Comparison of ENCODE assay signal across 14 cellular contexts in genomic region chr16:51994597-51994996, GRCh38.
DNase-seq lines count a peak whose midpoint lies in the region; ATAC-seq, FAIRE-seq and TF ChIP-seq lines count a peak whose summit lies in the region.
"Had no signal": no experiment of that assay in that cellular context is flagged by ENCODE, and none has a peak within 500 bp of the region (broad histone marks: within the 10 kb centered on the region; RNA-seq: fewer than 3 reads in every experiment).

No MANE protein-coding gene starts in this region.

- H3K4me3 ChIP-seq in HEK293 (ENCODE audit: low read depth, low read length) = no peak overlapping the region
- H3K4me3 ChIP-seq in pancreas = no peak overlapping the region
- no peak overlapping the region for H3K4me3 ChIP-seq in spleen
- H3K4me3 ChIP-seq in endodermal cell (ENCODE audit: low read length) = no peak overlapping the region

- POLR2A ChIA-PET in HEK293 (lab: Yijun Ruan, JAX) = no interaction called here

- H3K9me3 Mint-ChIP-seq in endodermal cell = no peaks in the 10 kb centered on the region

- ATAC-seq in pancreas (peak; percentile 98 to 99 (median 98)), GM21515 (IDR thresholded peaks at IDR 0.05; ENCODE audit: unreplicated experiment) (no peak), GM21360 (IDR thresholded peaks at IDR 0.05; ENCODE audit: unreplicated experiment) (no peak)

- peak; percentile 71 for DNase-seq in NCI-H2081 treated with DMSO at 0.1 percent for 48 hours (lab: John Stamatoyannopoulos, UW)
- peak; percentile 88 for DNase-seq in astrocyte of the hippocampus (ENCODE audit: low read depth, low spot score)
- peak; percentile 66 to 98 (median 88) for DNase-seq in pancreas
- no peak for DNase-seq in spleen
- DNase-seq in endodermal cell = no peak
- DNase-seq: activated B cell treated with CpG ODN at 0.5 μM for 24 hours, NCI-H526 treated with DMSO at 0.1 percent for 48 hours had no signal

- no peaks in the 10 kb centered on the region for H3K9me3 ChIP-seq in HEK293 (ENCODE audit: control insufficient read depth, insufficient read depth, low read depth, low read length)
- H3K9me3 ChIP-seq in pancreas = no peaks in the 10 kb centered on the region
- H3K9me3 ChIP-seq in spleen = no peaks in the 10 kb centered on the region
- H3K9me3 ChIP-seq in endodermal cell (ENCODE audit: control insufficient read depth, low read length) = no peaks in the 10 kb centered on the region

- H3K4me1 ChIP-seq in HEK293 (ENCODE audit: control insufficient read depth, insufficient read depth, low read length) (peaks cover 9% of the 10 kb centered on the region), pancreas (peaks cover 0 to 12% (median 8%) of the 10 kb centered on the region in 3 donors), spleen (no peaks in the 10 kb centered on the region), endodermal cell (ENCODE audit: control insufficient read depth, insufficient read depth, low read length) (no peaks in the 10 kb centered on the region)

- H3K36me3 ChIP-seq in HEK293 (ENCODE audit: control insufficient read depth in 2 of 2, insufficient read depth in 1 of 2, low read length in 2 of 2) (no peaks in the 10 kb centered on the region), pancreas (no peaks in the 10 kb centered on the region), spleen (no peaks in the 10 kb centered on the region), endodermal cell (ENCODE audit: control insufficient read depth, insufficient read depth, low read length) (no peaks in the 10 kb centered on the region)

- TF ChIP-seq CTCF in HEK293 (tag by site-specific recombination; IDR thresholded peaks at IDR 0.05) = no peak
- TF ChIP-seq CTCF in pancreas (IDR thresholded peaks at IDR 0.05) = no peak
- no peak for TF ChIP-seq CTCF in spleen (IDR thresholded peaks at IDR 0.05 in 8 of 11, conservative IDR thresholded peaks at IDR 0.05 in 3 of 11)
- TF ChIP-seq CTCF in endodermal cell (conservative IDR thresholded peaks at IDR 0.05) = no peak

- no peak overlapping the region for H3K4me3 Mint-ChIP-seq in endodermal cell
- H3K4me3 Mint-ChIP-seq: activated B cell treated with CpG ODN at 0.5 μM for 24 hours; activated naive CD8-positive, alpha-beta T cell; stimulated activated naive CD8-positive, alpha-beta T cell treated with anti-CD3 and anti-CD28 coated beads, Interleukin-15, Interleukin-2, amounts not matched to agents 100 ng/mL and 50 ng/mL, for 24 hours had no signal

- H3K27me3 ChIP-seq in pancreas (no peaks in the 10 kb centered on the region), spleen (replicated peaks in 1 of 7) (no peaks in the 10 kb centered on the region), endodermal cell (ENCODE audit: control insufficient read depth, insufficient read depth, low read length, poor library complexity, severe bottlenecking) (no peaks in the 10 kb centered on the region)

- 6 to 10% methylated on average over 8 of the region's 8 CpGs for WGBS in pancreas, 2 donors
- WGBS in spleen, 5 donors = 64 to 77% (median 73%) methylated on average over 8 of the region's 8 CpGs
- WGBS in endodermal cell (ENCODE audit: insufficient coverage in 1 of 2, insufficient read length in 1 of 2), 2 experiments = 90 to 92% methylated on average over 5 to 8 of the region's 8 CpGs

- TF ChIP-seq POLR2A in spleen (IDR thresholded peaks at IDR 0.05) = no peak

- no peak overlapping the region for H3K27ac Mint-ChIP-seq in endodermal cell
- H3K27ac Mint-ChIP-seq: activated B cell treated with CpG ODN at 0.5 μM for 24 hours; activated naive CD8-positive, alpha-beta T cell; stimulated activated naive CD8-positive, alpha-beta T cell treated with anti-CD3 and anti-CD28 coated beads, Interleukin-15, Interleukin-2, amounts not matched to agents 100 ng/mL and 50 ng/mL, for 24 hours had no signal

- H3K27ac ChIP-seq in HEK293 (ENCODE audit: extremely low read depth, low read depth, low read length) = no peak overlapping the region
- peak overlapping the region; percentile 38 to 64 (median 50) for H3K27ac ChIP-seq in pancreas
- H3K27ac ChIP-seq in spleen = no peak overlapping the region
- H3K27ac ChIP-seq in endodermal cell (ENCODE audit: low read depth, low read length) = no peak overlapping the region

- no peaks in the 10 kb centered on the region for H3K36me3 Mint-ChIP-seq in endodermal cell (ENCODE audit: low read depth)
- H3K36me3 Mint-ChIP-seq: activated naive CD8-positive, alpha-beta T cell had no signal

- CTCF ChIA-PET in HEK293 (lab: Yijun Ruan, JAX) = interaction anchor here (0.7 kb wide), 1 partner anchor 24 kb away, joined by 3 read pairs; no protein-coding TSS in a partner anchor

- intact Hi-C loops in pancreas (cut with DNase I) = no loop called here
- intact Hi-C loops in spleen (cut with DNase I; ENCODE audit: low total_unique reads) = no loop called here

- no peak for FAIRE-seq in pancreas (lab: Jason Lieb, UNC)
- FAIRE-seq: endometrium, G401.6 had no signal

- H3K27me3 Mint-ChIP-seq in endodermal cell (ENCODE audit: insufficient read depth) = no peaks in the 10 kb centered on the region
- H3K27me3 Mint-ChIP-seq: activated B cell treated with CpG ODN at 0.5 μM for 24 hours; activated naive CD8-positive, alpha-beta T cell; stimulated activated naive CD8-positive, alpha-beta T cell treated with anti-CD3 and anti-CD28 coated beads, Interleukin-15, Interleukin-2, amounts not matched to agents 100 ng/mL and 50 ng/mL, for 24 hours had no signal

- no peaks in the 10 kb centered on the region for H3K4me1 Mint-ChIP-seq in endodermal cell
- H3K4me1 Mint-ChIP-seq: activated B cell treated with CpG ODN at 0.5 μM for 24 hours had no signal

- no peak overlapping the region for H3K9ac ChIP-seq in endodermal cell (ENCODE audit: extremely low read depth, low read length, poor library complexity, severe bottlenecking)

TF ChIP-seq in HEK293, 187 proteins besides CTCF, POLR2A, EP300 and RAD21 (continues in another document):
- TF ChIP-seq ELK4 (IDR thresholded peaks at IDR 0.05; ENCODE audit: borderline replicate concordance, low read depth, low read length) (no peak), BCL6B (tag by site-specific recombination; IDR thresholded peaks at IDR 0.05) (no peak), ZBTB44 (tag by site-specific recombination; IDR thresholded peaks at IDR 0.05) (peak; percentile 58; the same call in 1 of the 2 replicates), HOXC10 (CRISPR knock-in tag; IDR thresholded peaks at IDR 0.05) (no peak), ZNF580 (tag by site-specific recombination; IDR thresholded peaks at IDR 0.05) (0 out of 2 replicates have a peak, but pooled peaks have one; percentile 37), ZBTB21 (tag by site-specific recombination; IDR thresholded peaks at IDR 0.05) (no peak), ZNF658 (tag by site-specific recombination; IDR thresholded peaks at IDR 0.05) (no peak), ZSCAN23 (tag by site-specific recombination; IDR thresholded peaks at IDR 0.05) (no peak), ZNF140 (tag by site-specific recombination; IDR thresholded peaks at IDR 0.05) (no peak), ZNF707 (tag by site-specific recombination; IDR thresholded peaks at IDR 0.05) (no peak), PRDM1 (tag by site-specific recombination; IDR thresholded peaks at IDR 0.05) (0 out of 2 replicates have a peak, but pooled peaks have one; percentile 3), ZNF2 (tag by site-specific recombination; IDR thresholded peaks at IDR 0.05) (no peak), GFI1B (tag by site-specific recombination; IDR thresholded peaks at IDR 0.05) (no peak), SCRT2 (tag by site-specific recombination; IDR thresholded peaks at IDR 0.05) (no peak), ZNF629 (tag by site-specific recombination; IDR thresholded peaks at IDR 0.05) (0 out of 2 replicates have a peak, but pooled peaks have one; percentile 19)

Comparison
In these comparisons a context has a peak if more than half of its experiments do, and no peak if none do; other contexts are left out.
1. H3K27ac ChIP-seq: peak in pancreas (4 of 4); none in HEK293 (single experiment), spleen (0 of 8) and endodermal cell (single experiment).
2. DNase-seq: peak in NCI-H2081 treated with DMSO at 0.1 percent for 48 hours (single experiment), astrocyte of the hippocampus (single experiment) and pancreas (6 of 6); none in spleen (single experiment) and endodermal cell (single experiment).
3. ATAC-seq: peak in pancreas (4 of 4); none in GM21515 (single experiment) and GM21360 (single experiment).